ENCODE assay signal across 1 cellular context in the genomic region with DNA sequence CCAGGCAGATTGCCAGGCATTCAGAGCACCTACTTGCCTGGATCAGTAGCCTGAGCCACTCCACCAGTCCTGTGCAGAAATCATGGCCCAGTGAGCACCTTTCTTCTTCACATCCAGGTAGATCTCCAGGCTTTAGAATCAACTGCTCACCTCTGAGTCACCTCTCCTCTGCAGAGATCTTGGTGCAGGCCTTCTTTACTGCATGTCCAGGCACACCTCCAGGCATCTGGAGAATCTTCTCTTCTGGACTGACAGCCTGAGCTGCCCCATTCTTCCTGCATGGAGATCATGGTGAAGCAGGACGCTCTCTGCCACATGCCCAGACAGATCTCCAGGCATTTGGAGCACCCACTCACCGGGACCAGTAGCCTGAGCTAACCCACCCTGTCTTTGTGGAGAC.
TF ChIP-seq lines count a peak whose summit lies in the region.

No MANE protein-coding gene starts in this region.

TF ChIP-seq in H1, 55 proteins besides CTCF, POLR2A, EP300 and RAD21:
- TF ChIP-seq SRF (IDR thresholded peaks at IDR 0.05; ENCODE audit: low read depth, low read length) (no peak), JUN (IDR thresholded peaks at IDR 0.05; ENCODE audit: low read depth, low read length) (no peak), GTF2F1 (IDR thresholded peaks at IDR 0.05; ENCODE audit: borderline replicate concordance, low read depth, low read length) (no peak), HDAC2 (IDR thresholded peaks at IDR 0.05; ENCODE audit: borderline replicate concordance in 1 of 2, low read depth in 2 of 2, low read length in 2 of 2) (no peak), SP2 (IDR thresholded peaks at IDR 0.05; ENCODE audit: low read length) (no peak), CBX8 (IDR thresholded peaks at IDR 0.05; ENCODE audit: borderline replicate concordance, low read depth, low read length) (no peak), SIX5 (IDR thresholded peaks at IDR 0.05; ENCODE audit: low read depth, low read length) (no peak), BCL11A (IDR thresholded peaks at IDR 0.05; ENCODE audit: low read depth in 2 of 2, low read length in 2 of 2) (no peak), PHF8 (conservative IDR thresholded peaks at IDR 0.05; ENCODE audit: low read depth, low read length) (no peak), POLR2AphosphoS5 (IDR thresholded peaks at IDR 0.05; ENCODE audit: low read depth, low read length) (no peak), RNF2 (IDR thresholded peaks at IDR 0.05; ENCODE audit: borderline replicate concordance, low read depth, low read length, missing control alignments, poor library complexity, severe bottlenecking) (no peak), ASH2L (IDR thresholded peaks at IDR 0.05; ENCODE audit: low read length) (no peak), FOSL1 (IDR thresholded peaks at IDR 0.05; ENCODE audit: insufficient read depth, low read depth, low read length) (no peak)
- TF ChIP-seq, protein P1, sequence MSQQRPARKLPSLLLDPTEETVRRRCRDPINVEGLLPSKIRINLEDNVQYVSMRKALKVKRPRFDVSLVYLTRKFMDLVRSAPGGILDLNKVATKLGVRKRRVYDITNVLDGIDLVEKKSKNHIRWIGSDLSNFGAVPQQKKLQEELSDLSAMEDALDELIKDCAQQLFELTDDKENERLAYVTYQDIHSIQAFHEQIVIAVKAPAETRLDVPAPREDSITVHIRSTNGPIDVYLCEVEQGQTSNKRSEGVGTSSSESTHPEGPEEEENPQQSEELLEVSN (IDR thresholded peaks at IDR 0.05) = no peak
TF ChIP-seq in H1: peak in this region for 0.
